Comparison of ENCODE assay signal across 2 cellular contexts in genomic region chr11:95728790-95729189, GRCh38.
A peak's percentile ranks its signal among the peaks of the same experiment; 100 is the strongest.
TF ChIP-seq lines count a peak whose summit lies in the region.

No MANE protein-coding gene starts in this region.

TF ChIP-seq in HepG2, 621 proteins besides CTCF, POLR2A, EP300 and RAD21:
- TF ChIP-seq CEBPB (IDR thresholded peaks at IDR 0.05; ENCODE audit: borderline replicate concordance, low read depth, low read length): peak; percentile 63
- TF ChIP-seq ZNF501 (CRISPR knock-in tag; IDR thresholded peaks at IDR 0.05): no peak

TF ChIP-seq in IMR-90, 13 proteins besides CTCF, POLR2A, EP300 and RAD21:
- TF ChIP-seq CEBPB (IDR thresholded peaks at IDR 0.05; ENCODE audit: low read depth, low read length) (peak; percentile 69), MXI1 (IDR thresholded peaks at IDR 0.05; ENCODE audit: borderline replicate concordance, low read depth, low read length) (no peak), MAZ (IDR thresholded peaks at IDR 0.05; ENCODE audit: borderline replicate concordance, low read depth, low read length) (no peak), NFE2L2 (IDR thresholded peaks at IDR 0.05; ENCODE audit: low read depth, low read length) (no peak)
